ENCODE assay signal across 18 cellular contexts in genomic region chr2:85711578-85712060, GRCh38. TPM values are rescaled to one million over a fixed set of nuclear protein-coding genes. Genes with fewer than 3 reads are reported as not detected.
DNase-seq lines count a peak whose midpoint lies in the region; TF ChIP-seq lines count a peak whose summit lies in the region.
"Had no signal": no experiment of that assay in that cellular context is flagged by ENCODE, and none has a peak within 500 bp of the region (broad histone marks: within the 10 kb centered on the region; RNA-seq: fewer than 3 reads in every experiment).

No MANE protein-coding gene starts in this region.

- TF ChIP-seq CTCF in endodermal cell (conservative IDR thresholded peaks at IDR 0.05) (no peak), type B pancreatic cell (conservative IDR thresholded peaks at IDR 0.05) (no peak), osteocyte (IDR thresholded peaks at IDR 0.05) (no peak)

- peak overlapping the region; percentile 37 for H4K91ac ChIP-seq in trophoblast cell (ENCODE audit: low read depth, low read length)

- H3K9me3 Mint-ChIP-seq in activated CD4-positive, alpha-beta T cell treated with anti-CD3 and anti-CD28 coated beads, Interleukin-2, amount 10 ng/mL, durations not matched to agents 24 days and 14 days = no peaks in the 10 kb centered on the region
- H3K9me3 Mint-ChIP-seq in endodermal cell (no peaks in the 10 kb centered on the region), type B pancreatic cell (no peaks in the 10 kb centered on the region), osteocyte (ENCODE audit: unreplicated experiment) (no peaks in the 10 kb centered on the region)
- H3K9me3 Mint-ChIP-seq: activated naive CD4-positive, alpha-beta T cell treated with anti-CD3 and anti-CD28 coated beads, Interleukin-2, amount 10 ng/mL, durations not matched to agents 7 days and 5 days; CD8-positive, alpha-beta memory T cell; naive thymus-derived CD4-positive, alpha-beta T cell; stimulated activated naive CD8-positive, alpha-beta T cell treated with anti-CD3 and anti-CD28 coated beads, Interleukin-15, Interleukin-2, amounts not matched to agents 100 ng/mL and 50 ng/mL, for 24 hours had no signal

- H2AK5ac ChIP-seq in trophoblast cell (ENCODE audit: low read length) = no peak overlapping the region

- H3K27me3 Mint-ChIP-seq in activated CD4-positive, alpha-beta T cell treated with anti-CD3 and anti-CD28 coated beads, Interleukin-2, amount 10 ng/mL, durations not matched to agents 24 days and 14 days = peaks cover 3% of the 10 kb centered on the region
- H3K27me3 Mint-ChIP-seq in endodermal cell (ENCODE audit: insufficient read depth) = peaks cover 8% of the 10 kb centered on the region
- peaks cover 14% of the 10 kb centered on the region for H3K27me3 Mint-ChIP-seq in type B pancreatic cell
- H3K27me3 Mint-ChIP-seq in osteocyte (ENCODE audit: unreplicated experiment) = peaks cover 13% of the 10 kb centered on the region

- no peak overlapping the region for H3K4me2 ChIP-seq in trophoblast cell (ENCODE audit: low read length)

- peaks cover 8% of the 10 kb centered on the region for H3K79me1 ChIP-seq in trophoblast cell (ENCODE audit: low read length)

- H3K27ac ChIP-seq in endodermal cell (ENCODE audit: low read depth, low read length) = no peak overlapping the region
- H3K27ac ChIP-seq in trophoblast cell (ENCODE audit: low read depth, low read length) = no peak overlapping the region
- H3K27ac ChIP-seq: cardiac muscle cell had no signal

- H3K9ac ChIP-seq in endodermal cell (ENCODE audit: extremely low read depth, low read length, poor library complexity, severe bottlenecking) (no peak overlapping the region), trophoblast cell (ENCODE audit: low read length) (no peak overlapping the region)

- intact Hi-C loops in activated CD4-positive, alpha-beta T cell treated with anti-CD3 and anti-CD28 coated beads, Interleukin-2, amount 10 ng/mL, durations not matched to agents 24 days and 14 days (cut with micrococcal nuclease) = no loop called here

- no peak overlapping the region for H2BK12ac ChIP-seq in trophoblast cell (ENCODE audit: low read length)

- H3K27me3 ChIP-seq in endodermal cell (ENCODE audit: control insufficient read depth, insufficient read depth, low read length, poor library complexity, severe bottlenecking) (no peaks in the 10 kb centered on the region), trophoblast cell (ENCODE audit: insufficient read depth, low read length) (no peaks in the 10 kb centered on the region)

- no peak for DNase-seq in activated CD4-positive, alpha-beta T cell treated with anti-CD3 and anti-CD28 coated beads, Interleukin-2, amount 10 ng/mL, durations not matched to agents 24 days and 14 days
- DNase-seq in activated CD4-positive, alpha-beta T cell treated with anti-CD3 and anti-CD28 coated beads, Interleukin-2, amount 50 U/mL, for 48 hours = no peak
- no peak for DNase-seq in endodermal cell
- peak in 1 of 2 donors; percentile 59 for DNase-seq in trophoblast cell
- peak; percentile 56 for DNase-seq in type B pancreatic cell (ENCODE audit: extremely low spot score, unreplicated experiment)
- DNase-seq in osteocyte (ENCODE audit: extremely low spot score, unreplicated experiment) = no peak
- DNase-seq in NCI-H1436 (lab: John Stamatoyannopoulos, UW) = no peak
- DNase-seq in Ammon's horn (ENCODE audit: low spot score) = no peak
- DNase-seq: 8988T; activated naive CD4-positive, alpha-beta T cell treated with anti-CD3 and anti-CD28 coated beads, Interleukin-2, amount 10 ng/mL, durations not matched to agents 7 days and 5 days; CD8-positive, alpha-beta memory T cell; NCI-H748 treated with DMSO at 0.1 percent for 48 hours had no signal

- no peaks in the 10 kb centered on the region for H3K36me3 Mint-ChIP-seq in activated CD4-positive, alpha-beta T cell treated with anti-CD3 and anti-CD28 coated beads, Interleukin-2, amount 10 ng/mL, durations not matched to agents 24 days and 14 days (ENCODE audit: low read depth)
- H3K36me3 Mint-ChIP-seq in endodermal cell (ENCODE audit: low read depth) (no peaks in the 10 kb centered on the region), type B pancreatic cell (no peaks in the 10 kb centered on the region), osteocyte (ENCODE audit: unreplicated experiment) (no peaks in the 10 kb centered on the region)
- H3K36me3 Mint-ChIP-seq: activated naive CD4-positive, alpha-beta T cell treated with anti-CD3 and anti-CD28 coated beads, Interleukin-2, amount 10 ng/mL, durations not matched to agents 7 days and 5 days; CD8-positive, alpha-beta memory T cell had no signal

- peak overlapping the region; percentile 37 for H3K27ac Mint-ChIP-seq in activated CD4-positive, alpha-beta T cell treated with anti-CD3 and anti-CD28 coated beads, Interleukin-2, amount 10 ng/mL, durations not matched to agents 24 days and 14 days
- H3K27ac Mint-ChIP-seq in endodermal cell (peak overlapping the region; percentile 52), type B pancreatic cell (peak overlapping the region; percentile 34), osteocyte (ENCODE audit: unreplicated experiment) (no peak overlapping the region)
- H3K27ac Mint-ChIP-seq: CD8-positive, alpha-beta memory T cell; stimulated activated naive CD8-positive, alpha-beta T cell treated with anti-CD3 and anti-CD28 coated beads, Interleukin-15, Interleukin-2, amounts not matched to agents 100 ng/mL and 50 ng/mL, for 24 hours had no signal

- H3K23ac ChIP-seq in trophoblast cell (ENCODE audit: low read length) = no peak overlapping the region

- peaks cover 13% of the 10 kb centered on the region for H3K4me1 ChIP-seq in endodermal cell (ENCODE audit: control insufficient read depth, insufficient read depth, low read length)
- H3K4me1 ChIP-seq in trophoblast cell (ENCODE audit: control insufficient read depth in 1 of 2, insufficient read depth in 2 of 2, low read length in 2 of 2) = peaks cover 16 to 17% of the 10 kb centered on the region in 2 experiments

- no peak overlapping the region for H4K8ac ChIP-seq in trophoblast cell (ENCODE audit: low read depth, low read length)

- no peaks in the 10 kb centered on the region for H3K79me2 ChIP-seq in trophoblast cell (ENCODE audit: control insufficient read depth, insufficient read depth, low read length, poor library complexity)

- H2BK120ac ChIP-seq in trophoblast cell (ENCODE audit: insufficient read depth, low read length, poor library complexity) = peak overlapping the region; percentile 35

- H3K4me3 Mint-ChIP-seq in activated CD4-positive, alpha-beta T cell treated with anti-CD3 and anti-CD28 coated beads, Interleukin-2, amount 10 ng/mL, durations not matched to agents 24 days and 14 days = no peak overlapping the region
- H3K4me3 Mint-ChIP-seq in endodermal cell (no peak overlapping the region), type B pancreatic cell (no peak overlapping the region), osteocyte (ENCODE audit: unreplicated experiment) (no peak overlapping the region)
- H3K4me3 Mint-ChIP-seq: activated naive CD4-positive, alpha-beta T cell treated with anti-CD3 and anti-CD28 coated beads, Interleukin-2, amount 10 ng/mL, durations not matched to agents 7 days and 5 days; CD8-positive, alpha-beta memory T cell; naive thymus-derived CD4-positive, alpha-beta T cell; stimulated activated naive CD8-positive, alpha-beta T cell treated with anti-CD3 and anti-CD28 coated beads, Interleukin-15, Interleukin-2, amounts not matched to agents 100 ng/mL and 50 ng/mL, for 24 hours had no signal

- H3K4me1 Mint-ChIP-seq in activated CD4-positive, alpha-beta T cell treated with anti-CD3 and anti-CD28 coated beads, Interleukin-2, amount 10 ng/mL, durations not matched to agents 24 days and 14 days = peaks cover 51% of the 10 kb centered on the region
- peaks cover 28% of the 10 kb centered on the region for H3K4me1 Mint-ChIP-seq in endodermal cell
- peaks cover 20% of the 10 kb centered on the region for H3K4me1 Mint-ChIP-seq in type B pancreatic cell (ENCODE audit: unreplicated experiment)
- H3K4me1 Mint-ChIP-seq in osteocyte (ENCODE audit: unreplicated experiment) = peaks cover 4% of the 10 kb centered on the region

- no peak overlapping the region for H3K18ac ChIP-seq in trophoblast cell (ENCODE audit: low read length)

- no peak overlapping the region for H2AFZ ChIP-seq in trophoblast cell (ENCODE audit: insufficient read depth, low read length, poor library complexity)

- H4K12ac ChIP-seq in trophoblast cell (ENCODE audit: low read depth, low read length) = no peak overlapping the region

- peak overlapping the region; percentile 26 for H2BK5ac ChIP-seq in trophoblast cell (ENCODE audit: low read depth, low read length, poor library complexity)

- no peak overlapping the region for H3K4ac ChIP-seq in trophoblast cell (ENCODE audit: low read depth, low read length)

- H3K9me3 ChIP-seq in endodermal cell (ENCODE audit: control insufficient read depth, low read length) (no peaks in the 10 kb centered on the region), trophoblast cell (ENCODE audit: insufficient read depth, low read depth, low read length) (peaks cover 4% of the 10 kb centered on the region)

- H3K36me3 ChIP-seq in endodermal cell (ENCODE audit: control insufficient read depth, insufficient read depth, low read length) (no peaks in the 10 kb centered on the region), trophoblast cell (ENCODE audit: control insufficient read depth in 1 of 2, insufficient read depth in 2 of 2, low read length in 2 of 2) (no peaks in the 10 kb centered on the region)
- H3K36me3 ChIP-seq: cardiac muscle cell had no signal

- no peak overlapping the region for H3K14ac ChIP-seq in trophoblast cell (ENCODE audit: low read length)

- H3K4me3 ChIP-seq in endodermal cell (ENCODE audit: low read length) (no peak overlapping the region), trophoblast cell (ENCODE audit: low read depth, low read length) (no peak overlapping the region)
- H3K4me3 ChIP-seq: cardiac muscle cell had no signal

- 94 to 98% methylated on average over 7 to 8 of the region's 8 CpGs for WGBS in endodermal cell (ENCODE audit: insufficient coverage in 1 of 2, insufficient read length in 1 of 2), 2 experiments
- WGBS in trophoblast cell (ENCODE audit: extremely low coverage, insufficient coverage, insufficient read length) = no CpG with 5 or more reads among the region's 8 CpGs

RNA-seq across cellular contexts. Expression of gene GNLY, which starts 17.5 kb away (rescaled TPM):
- total RNA-seq in activated CD4-positive, alpha-beta T cell treated with anti-CD3 and anti-CD28 coated beads, Interleukin-2, amount 10 ng/mL, durations not matched to agents 24 days and 14 days = 54.1 and 58.5 TPM in 2 replicates
- not detected for total RNA-seq in endodermal cell
- 0.39 TPM for polyA plus RNA-seq in endodermal cell (2013, experiment 1 of 2)
- 0.66 TPM for polyA plus RNA-seq in endodermal cell (2013, experiment 2 of 2)
- polyA plus RNA-seq in trophoblast cell (2013) = 0.75 and 0.90 TPM in 2 replicates
- not detected in 2 replicates for total RNA-seq in type B pancreatic cell (ENCODE audit: low replicate concordance)
- total RNA-seq in osteocyte = not detected in 2 replicates
- total RNA-seq: cardiac muscle cell, endothelial cell of umbilical vein, kidney epithelial cell had no signal
- polyA plus RNA-seq: cardiac muscle cell, endothelial cell of umbilical vein had no signal

RNA-seq across cellular contexts. Expression of gene ATOH8, which starts 42.2 kb away (rescaled TPM):
- total RNA-seq in activated CD4-positive, alpha-beta T cell treated with anti-CD3 and anti-CD28 coated beads, Interleukin-2, amount 10 ng/mL, durations not matched to agents 24 days and 14 days = 0.19 TPM in 1 of 2 replicates, not detected in the other
- total RNA-seq in endodermal cell (1 to 10 TPM; 1.3 to 1.6 TPM), type B pancreatic cell (ENCODE audit: low replicate concordance) (1.8 and 13.7 TPM in 2 replicates), osteocyte (5.9 and 7.1 TPM in 2 replicates)
- polyA plus RNA-seq in endodermal cell (2013, experiment 1 of 2) = 6.6 TPM
- polyA plus RNA-seq in endodermal cell (2013, experiment 2 of 2) = 8.9 TPM
- polyA plus RNA-seq in trophoblast cell (2013) = 1.8 and 2.0 TPM in 2 replicates
- total RNA-seq: CD8-positive, alpha-beta memory T cell had no signal
- polyA plus RNA-seq: CD8-positive, alpha-beta memory T cell; naive thymus-derived CD4-positive, alpha-beta T cell had no signal

RNA-seq across cellular contexts. Expression of gene SFTPB, which starts 43.6 kb away (rescaled TPM):
- not detected in 2 replicates for total RNA-seq in activated CD4-positive, alpha-beta T cell treated with anti-CD3 and anti-CD28 coated beads, Interleukin-2, amount 10 ng/mL, durations not matched to agents 24 days and 14 days
- total RNA-seq in endodermal cell (not detected), type B pancreatic cell (ENCODE audit: low replicate concordance) (2.7 and 23.0 TPM in 2 replicates), osteocyte (not detected in 2 replicates)
- not detected for polyA plus RNA-seq in endodermal cell (2013, experiment 1 of 2)
- polyA plus RNA-seq in endodermal cell (2013, experiment 2 of 2) = not detected
- 0.14 and 0.15 TPM in 2 replicates for polyA plus RNA-seq in trophoblast cell (2013)
- total RNA-seq: cardiac muscle cell; CD8-positive, alpha-beta memory T cell; endothelial cell of umbilical vein; kidney epithelial cell; naive thymus-derived CD4-positive, alpha-beta T cell; T-helper 1 cell treated with Interleukin-12 subunit alpha and Interleukin-12 subunit beta and Interleukin-4 antibody, amounts not matched to agents 30 ng/mL and 1 ng/mL, for 36 hours had no signal
- polyA plus RNA-seq: cardiac muscle cell; CD8-positive, alpha-beta memory T cell; endothelial cell of umbilical vein; naive thymus-derived CD4-positive, alpha-beta T cell had no signal

Comparison
In these comparisons a context has a peak if more than half of its experiments do, and no peak if none do; other contexts are left out.
1. RNA of gene GNLY, which starts 17.5 kb away (total RNA-seq): 54.1 to 58.5 TPM in activated CD4-positive, alpha-beta T cell treated with anti-CD3 and anti-CD28 coated beads, Interleukin-2, amount 10 ng/mL, durations not matched to agents 24 days and 14 days; not detected in type B pancreatic cell, not detected in endodermal cell and not detected in osteocyte; every median in the first group is over 10 times any median in the second.